Comparison of ENCODE assay signal across 5 cellular contexts in genomic region chr2:86912106-86912505, GRCh38. TPM values are rescaled to one million over a fixed set of nuclear protein-coding genes. Genes with fewer than 3 reads are reported as not detected.
"Had no signal": no experiment of that assay in that cellular context is flagged by ENCODE, and none has a peak within 500 bp of the region (broad histone marks: within the 10 kb centered on the region; RNA-seq: fewer than 3 reads in every experiment).

No MANE protein-coding gene starts in this region.

RNA-seq across cellular contexts. Expression of gene RGPD1, which starts 29.8 kb away (rescaled TPM):
- polyA plus RNA-seq: cardiac muscle cell had no signal

RNA-seq across cellular contexts. Expression of gene CD8B, which starts 50.4 kb away (rescaled TPM):
- total RNA-seq: ascending aorta, astrocyte, bronchial epithelial cell, cardiac muscle cell, chondrocyte had no signal
- polyA plus RNA-seq: cardiac muscle cell had no signal
